8 cellular contexts compared by ENCODE assay signal in genomic region chr2:149562304-149562703, GRCh38. TPM values are rescaled to one million over a fixed set of nuclear protein-coding genes. Genes with fewer than 3 reads are reported as not detected.
DNase-seq lines count a peak whose midpoint lies in the region; ATAC-seq, FAIRE-seq and TF ChIP-seq lines count a peak whose summit lies in the region.

No MANE protein-coding gene starts in this region.

- H3K27me3 ChIP-seq in left lung, result peaks cover 5% of the 10 kb centered on the region in 2 donors

- no peaks in the 10 kb centered on the region for H3K9me3 ChIP-seq in left lung

- no peak overlapping the region for H3K4me3 ChIP-seq in left lung

- H3K36me3 ChIP-seq in left lung, result peaks cover 0 to 18% of the 10 kb centered on the region in 2 donors

- intact Hi-C loops in left lung (cut with DNase I), result loop anchor here in 1 of 2 donors (5.0 kb wide), 1 partner anchor 545 kb away; no protein-coding TSS in a partner anchor

- ATAC-seq in HG02852 (IDR thresholded peaks at IDR 0.05; ENCODE audit: unreplicated experiment), result peak; percentile 85
- ATAC-seq in left lung, result peak; percentile 84

- no peak for TF ChIP-seq CTCF in left lung (IDR thresholded peaks at IDR 0.05)

- DNase-seq in GM18507 (ENCODE audit: extremely low spot score, insufficient read length, low read depth), result no peak
- peak; percentile 57 for DNase-seq in NCI-H510A treated with DMSO at 0.1 percent for 48 hours (lab: John Stamatoyannopoulos, UW)
- no peak for DNase-seq in left lung
- no peak for DNase-seq in NCI-H2081 treated with DMSO at 0.1 percent for 48 hours (lab: John Stamatoyannopoulos, UW)
- DNase-seq in activated CD4-positive, alpha-beta T cell treated with anti-CD3 and anti-CD28 coated beads, Interleukin-2, amount 50 U/mL, for 1 hour, result no peak
- no peak for DNase-seq in effector CD8-positive, alpha-beta T cell (lab: John Stamatoyannopoulos, UW)
- no peak for DNase-seq in HCEC 1CT

- H3K4me1 ChIP-seq in left lung, result peaks cover 5 to 15% of the 10 kb centered on the region in 2 donors

- peak; percentile 45 for FAIRE-seq in GM18507 (lab: Jason Lieb, UNC)

- H3K27ac ChIP-seq in left lung, result no peak overlapping the region

RNA-seq across cellular contexts. Expression of gene MMADHC, which starts 25.3 kb away (rescaled TPM):
- total RNA-seq in left lung, result 10 to 100 TPM; 80.1 to 90.2 TPM
